ENCODE assay signal across 19 cellular contexts in the genomic region with DNA sequence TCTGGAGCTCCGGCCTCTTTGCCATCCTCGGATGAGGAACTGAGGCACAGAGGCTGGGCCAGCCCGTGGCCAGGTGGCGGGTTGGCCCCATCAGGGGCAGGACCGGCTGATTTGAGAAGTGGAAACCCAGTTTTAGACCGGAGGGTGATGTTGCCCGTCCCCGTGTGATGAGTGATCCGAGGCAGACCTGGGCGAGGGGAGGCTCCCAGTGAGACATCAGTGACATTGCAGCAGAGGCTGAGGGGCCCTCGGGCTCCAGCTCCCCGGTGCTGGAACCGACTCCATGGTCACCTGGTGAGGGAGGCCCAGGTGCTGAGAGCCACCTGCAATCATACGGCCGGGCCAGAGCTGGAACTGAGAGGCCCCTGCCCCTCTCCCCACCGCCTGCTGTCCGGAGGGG. TPM values are rescaled to one million over a fixed set of nuclear protein-coding genes. Genes with fewer than 3 reads are reported as not detected.
"Had no signal": no experiment of that assay in that cellular context is flagged by ENCODE, and none has a peak within 500 bp of the region (broad histone marks: within the 10 kb centered on the region; RNA-seq: fewer than 3 reads in every experiment).

No MANE protein-coding gene starts in this region.

- DNase-seq: MV-4-11; NCI-H1048; NCI-H1105; NCI-H1436 treated with DMSO at 0.1 percent for 48 hours; NCI-H1694; NCI-H187 treated with DMSO at 0.1 percent for 48 hours; NCI-H2029 treated with DMSO at 0.1 percent for 48 hours; NCI-H526 treated with DMSO at 0.1 percent for 48 hours; NCI-H748 treated with DMSO at 0.1 percent for 48 hours; NK-92 treated with Interleukin-12 subunit alpha and Interleukin-12 subunit beta, amount 100 ng/mL, for 24 hours; SK-N-SH; SW 1271 had no signal

- H3K27ac ChIP-seq: RWPE1 had no signal

- H3K9me3 ChIP-seq: SK-N-SH had no signal

- H3K4me2 ChIP-seq: SK-N-SH had no signal

- H3K9ac ChIP-seq: SK-N-SH had no signal

- H3K9me2 ChIP-seq: SK-N-SH had no signal

RNA-seq across cellular contexts. Expression of a gene that starts 26.9 kb away (rescaled TPM):
- total RNA-seq: LHCN-M2, MCF 10A, OCI-LY7 had no signal
- polyA plus RNA-seq: SK-N-SH had no signal

RNA-seq across cellular contexts. Expression of a gene that starts 30.0 kb away (rescaled TPM):
- total RNA-seq: LHCN-M2, MCF 10A, NCI-H460, OCI-LY7, PC-3, SK-MEL-5 had no signal
- polyA plus RNA-seq: SK-N-SH had no signal

RNA-seq across cellular contexts. Expression of a gene that starts 53.5 kb away (rescaled TPM):
- total RNA-seq: MCF 10A, OCI-LY7, SK-MEL-5 had no signal
- polyA plus RNA-seq: SK-N-SH had no signal
